In the genomic region with DNA sequence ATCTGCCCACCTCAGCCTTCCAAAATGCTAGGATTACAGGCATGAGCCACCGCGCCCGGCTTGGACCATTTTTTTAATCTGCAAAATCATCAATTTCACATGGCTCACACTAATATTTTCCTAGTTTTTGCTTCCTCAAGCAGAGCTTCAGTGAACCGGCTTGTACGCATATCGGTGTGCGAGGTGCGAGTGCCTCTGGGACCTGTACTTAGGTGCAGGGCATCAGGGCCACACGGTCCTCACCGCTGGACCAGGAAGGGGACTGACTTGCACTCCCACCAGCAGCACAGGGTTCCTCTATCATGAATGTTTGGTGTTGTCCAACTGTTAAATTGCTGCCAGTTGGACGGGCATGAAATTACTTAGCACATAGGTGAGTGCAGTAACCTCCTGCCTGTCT, we compare ENCODE assay signal across 1 cellular context.
TF ChIP-seq lines count a peak whose summit lies in the region.

No MANE protein-coding gene starts in this region.

TF ChIP-seq in IMR-90, 13 proteins besides CTCF, POLR2A, EP300 and RAD21:
- TF ChIP-seq CEBPB (IDR thresholded peaks at IDR 0.05; ENCODE audit: low read depth, low read length) (no peak), CHD1 (IDR thresholded peaks at IDR 0.05; ENCODE audit: low read depth, low read length) (no peak), FOS (IDR thresholded peaks at IDR 0.05; ENCODE audit: low read depth, low read length) (no peak), BHLHE40 (IDR thresholded peaks at IDR 0.05; ENCODE audit: low read depth, low read length) (no peak), MAFK (IDR thresholded peaks at IDR 0.05; ENCODE audit: low read depth, low read length) (no peak), MAZ (IDR thresholded peaks at IDR 0.05; ENCODE audit: borderline replicate concordance, low read depth, low read length) (no peak), RCOR1 (IDR thresholded peaks at IDR 0.05; ENCODE audit: insufficient replicate concordance, low read length) (no peak), SMC3 (IDR thresholded peaks at IDR 0.05; ENCODE audit: low read depth, low read length) (no peak), MXI1 (IDR thresholded peaks at IDR 0.05; ENCODE audit: borderline replicate concordance, low read depth, low read length) (no peak), RFX5 (IDR thresholded peaks at IDR 0.05; ENCODE audit: low read depth, low read length) (no peak), NFE2L2 (IDR thresholded peaks at IDR 0.05; ENCODE audit: low read depth, low read length) (no peak)
- TF ChIP-seq, protein P1, sequence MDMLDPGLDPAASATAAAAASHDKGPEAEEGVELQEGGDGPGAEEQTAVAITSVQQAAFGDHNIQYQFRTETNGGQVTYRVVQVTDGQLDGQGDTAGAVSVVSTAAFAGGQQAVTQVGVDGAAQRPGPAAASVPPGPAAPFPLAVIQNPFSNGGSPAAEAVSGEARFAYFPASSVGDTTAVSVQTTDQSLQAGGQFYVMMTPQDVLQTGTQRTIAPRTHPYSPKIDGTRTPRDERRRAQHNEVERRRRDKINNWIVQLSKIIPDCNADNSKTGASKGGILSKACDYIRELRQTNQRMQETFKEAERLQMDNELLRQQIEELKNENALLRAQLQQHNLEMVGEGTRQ (IDR thresholded peaks at IDR 0.05; ENCODE audit: low read depth, low read length), result no peak
- TF ChIP-seq, protein P2, sequence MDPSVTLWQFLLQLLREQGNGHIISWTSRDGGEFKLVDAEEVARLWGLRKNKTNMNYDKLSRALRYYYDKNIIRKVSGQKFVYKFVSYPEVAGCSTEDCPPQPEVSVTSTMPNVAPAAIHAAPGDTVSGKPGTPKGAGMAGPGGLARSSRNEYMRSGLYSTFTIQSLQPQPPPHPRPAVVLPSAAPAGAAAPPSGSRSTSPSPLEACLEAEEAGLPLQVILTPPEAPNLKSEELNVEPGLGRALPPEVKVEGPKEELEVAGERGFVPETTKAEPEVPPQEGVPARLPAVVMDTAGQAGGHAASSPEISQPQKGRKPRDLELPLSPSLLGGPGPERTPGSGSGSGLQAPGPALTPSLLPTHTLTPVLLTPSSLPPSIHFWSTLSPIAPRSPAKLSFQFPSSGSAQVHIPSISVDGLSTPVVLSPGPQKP (IDR thresholded peaks at IDR 0.05; ENCODE audit: borderline replicate concordance, low read depth, low read length), result no peak
